Comparison of ENCODE assay signal across 28 cellular contexts in genomic region chr9:123191260-123191659, GRCh38.
"Had no signal": no experiment of that assay in that cellular context is flagged by ENCODE, and none has a peak within 500 bp of the region (broad histone marks: within the 10 kb centered on the region; RNA-seq: fewer than 3 reads in every experiment).

No MANE protein-coding gene starts in this region.

- H3K4me1 Mint-ChIP-seq: activated CD4-positive, alpha-beta T cell treated with anti-CD3 and anti-CD28 coated beads, Interleukin-2, amount 10 ng/mL, durations not matched to agents 24 days and 14 days; activated T-helper 17 cell treated with anti-CD3 and anti-CD28 coated beads, Interleukin-2, amount 50 U/mL, for 72 hours had no signal

- H3K4me3 Mint-ChIP-seq: activated CD4-positive, alpha-beta memory T cell treated with anti-CD3 and anti-CD28 coated beads for 36 hours; activated CD4-positive, alpha-beta T cell treated with anti-CD3 and anti-CD28 coated beads, Interleukin-2, amount 10 ng/mL, durations not matched to agents 24 days and 14 days; activated T-helper 17 cell treated with anti-CD3 and anti-CD28 coated beads, Interleukin-2, amount 50 U/mL, for 72 hours; effector memory CD8-positive, alpha-beta T cell; natural killer cell treated with Interleukin-12 subunit alpha and Interleukin-12 subunit beta and Interleukin-15 and Interleukin-18, amount 100 ng/mL, for 72 hours; type B pancreatic cell had no signal

- H3K36me3 Mint-ChIP-seq: activated CD4-positive, alpha-beta memory T cell treated with anti-CD3 and anti-CD28 coated beads for 36 hours; natural killer cell treated with Interleukin-12 subunit alpha and Interleukin-12 subunit beta and Interleukin-15 and Interleukin-18, amount 100 ng/mL, for 72 hours had no signal

- ATAC-seq: activated CD4-positive, CD25-positive, alpha-beta regulatory T cell treated with anti-CD3 and anti-CD28 coated beads, Interleukin-2, amount 50 U/mL, for 24 hours; activated T-helper 17 cell treated with anti-CD3 and anti-CD28 coated beads, Interleukin-2, amount 50 U/mL, for 72 hours; effector memory CD8-positive, alpha-beta T cell; gastroesophageal sphincter; left lung; lower lobe of right lung; natural killer cell treated with Interleukin-12 subunit alpha and Interleukin-12 subunit beta and Interleukin-15 and Interleukin-18, amount 100 ng/mL, for 72 hours; sciatic nerve; stimulated activated naive CD8-positive, alpha-beta T cell treated with anti-CD3 and anti-CD28 coated beads, Interleukin-15, Interleukin-2, amounts not matched to agents 100 U/mL and 50 U/mL, for 24 hours had no signal

- H3K27ac Mint-ChIP-seq: activated CD4-positive, alpha-beta memory T cell treated with anti-CD3 and anti-CD28 coated beads for 36 hours; activated CD4-positive, alpha-beta T cell treated with anti-CD3 and anti-CD28 coated beads, Interleukin-2, amount 10 ng/mL, durations not matched to agents 24 days and 14 days; activated T-helper 17 cell treated with anti-CD3 and anti-CD28 coated beads, Interleukin-2, amount 50 U/mL, for 72 hours; effector memory CD8-positive, alpha-beta T cell; natural killer cell treated with Interleukin-12 subunit alpha and Interleukin-12 subunit beta and Interleukin-15 and Interleukin-18, amount 100 ng/mL, for 72 hours; progenitor cell of endocrine pancreas; type B pancreatic cell had no signal

- H3K27me3 Mint-ChIP-seq: activated CD4-positive, alpha-beta memory T cell treated with anti-CD3 and anti-CD28 coated beads for 36 hours; activated CD4-positive, alpha-beta T cell treated with anti-CD3 and anti-CD28 coated beads, Interleukin-2, amount 10 ng/mL, durations not matched to agents 24 days and 14 days; activated T-helper 17 cell treated with anti-CD3 and anti-CD28 coated beads, Interleukin-2, amount 50 U/mL, for 72 hours; effector memory CD8-positive, alpha-beta T cell; natural killer cell treated with Interleukin-12 subunit alpha and Interleukin-12 subunit beta and Interleukin-15 and Interleukin-18, amount 100 ng/mL, for 72 hours; progenitor cell of endocrine pancreas; type B pancreatic cell had no signal

- H3K4me3 ChIP-seq: gastroesophageal sphincter, hepatocyte, left lung, lower lobe of right lung, skin epidermis, thoracic aorta, uterus had no signal

- H3K36me3 ChIP-seq: brain microvascular endothelial cell, gastroesophageal sphincter, left lung, lower lobe of right lung, thoracic aorta, uterus had no signal

- H3K27me3 ChIP-seq: brain microvascular endothelial cell, gastroesophageal sphincter, hepatocyte, left lung, uterus had no signal

- H2AFZ ChIP-seq: hepatocyte had no signal

- H3K4me1 ChIP-seq: gastroesophageal sphincter, lower lobe of right lung, uterus had no signal

- H3K27ac ChIP-seq: brain microvascular endothelial cell, gastroesophageal sphincter, hepatocyte, left lung, lower lobe of right lung, skin epidermis, thoracic aorta, uterus had no signal

- H3K9me3 Mint-ChIP-seq: activated CD4-positive, alpha-beta T cell treated with anti-CD3 and anti-CD28 coated beads, Interleukin-2, amount 10 ng/mL, durations not matched to agents 24 days and 14 days; activated T-helper 17 cell treated with anti-CD3 and anti-CD28 coated beads, Interleukin-2, amount 50 U/mL, for 72 hours; effector memory CD8-positive, alpha-beta T cell; natural killer cell treated with Interleukin-12 subunit alpha and Interleukin-12 subunit beta and Interleukin-15 and Interleukin-18, amount 100 ng/mL, for 72 hours; type B pancreatic cell had no signal

- DNase-seq: activated CD4-positive, alpha-beta memory T cell treated with anti-CD3 and anti-CD28 coated beads for 36 hours; activated CD4-positive, alpha-beta T cell treated with anti-CD3 and anti-CD28 coated beads, Interleukin-2, amount 10 ng/mL, durations not matched to agents 24 days and 14 days; activated CD8-positive, alpha-beta memory T cell treated with anti-CD3 and anti-CD28 coated beads, Interleukin-2, amount 50 U/mL, for 4 hours; activated gamma-delta T cell treated with Interleukin-2 at 50 U/mL for 16 hours; activated naive CD4-positive, alpha-beta T cell treated with anti-CD3 and anti-CD28 coated beads, Interleukin-2, amount 50 U/mL, for 16 hours; activated T-cell treated with anti-CD3 and anti-CD28 coated beads, Interleukin-2, amount 50 U/mL, for 1 hour; amniotic stem cell; brain microvascular endothelial cell; caudate nucleus; cortex of kidney; effector memory CD8-positive, alpha-beta T cell; left lung; lower lobe of right lung; mesenchymal stem cell; stimulated activated CD4-positive, alpha-beta T cell treated with anti-CD3 and anti-CD28 coated beads, Interleukin-12 subunit alpha, Interleukin-12 subunit beta, amount 100 ng/mL, for 4 hours; stimulated activated CD4-positive, alpha-beta T cell treated with anti-CD3 and anti-CD28 coated beads, Interleukin-4, amount 100 ng/mL, for 1 hour; stimulated activated naive CD8-positive, alpha-beta T cell treated with anti-CD3 and anti-CD28 coated beads, Interleukin-15, Interleukin-2, amounts not matched to agents 100 U/mL and 50 U/mL, for 24 hours; uterus had no signal

- H3K9me3 ChIP-seq: gastroesophageal sphincter, left lung, lower lobe of right lung, thoracic aorta, uterus had no signal

- H3K4me2 ChIP-seq: hepatocyte had no signal
